1 cellular context compared by ENCODE assay signal in the genomic region with DNA sequence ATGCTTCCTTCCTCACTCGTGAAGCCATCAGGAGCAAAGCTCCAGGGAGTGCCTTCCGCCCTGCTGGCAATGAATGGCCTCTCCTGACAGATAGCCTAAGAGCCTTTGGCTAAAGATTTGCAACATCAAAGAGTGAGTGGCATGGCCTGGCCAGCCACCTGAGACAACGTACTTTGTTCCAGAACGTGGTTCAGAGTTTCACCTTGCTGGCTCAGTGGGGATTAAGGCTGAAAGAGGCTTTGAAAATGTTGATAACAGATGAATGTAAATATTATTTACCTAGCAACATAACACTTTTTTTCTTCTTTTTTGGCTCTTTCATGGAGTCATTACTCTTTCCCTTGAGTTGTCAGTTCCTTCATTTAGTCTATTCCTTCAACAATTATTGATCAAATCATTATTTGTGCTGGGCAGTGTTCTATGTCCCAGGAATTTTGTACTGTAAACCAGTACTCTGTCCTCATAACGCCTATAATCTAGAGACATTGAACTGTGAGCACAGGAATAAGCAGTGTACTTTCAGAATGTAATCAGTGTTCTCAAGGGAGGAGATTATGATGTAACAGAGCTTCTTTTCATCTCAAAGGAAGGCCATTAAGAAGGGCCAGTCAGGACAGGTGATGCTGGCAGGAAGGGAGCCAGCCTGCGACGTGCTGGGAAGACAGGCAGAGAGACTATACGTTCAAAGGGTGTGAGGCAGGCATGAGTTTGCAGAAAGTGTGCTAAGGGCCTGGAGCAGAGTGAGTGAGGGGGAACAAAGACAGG.
TF ChIP-seq lines count a peak whose summit lies in the region.

No MANE protein-coding gene starts in this region.

TF ChIP-seq in GM23338, 12 proteins besides CTCF, POLR2A, EP300 and RAD21:
- TF ChIP-seq, protein P1, sequence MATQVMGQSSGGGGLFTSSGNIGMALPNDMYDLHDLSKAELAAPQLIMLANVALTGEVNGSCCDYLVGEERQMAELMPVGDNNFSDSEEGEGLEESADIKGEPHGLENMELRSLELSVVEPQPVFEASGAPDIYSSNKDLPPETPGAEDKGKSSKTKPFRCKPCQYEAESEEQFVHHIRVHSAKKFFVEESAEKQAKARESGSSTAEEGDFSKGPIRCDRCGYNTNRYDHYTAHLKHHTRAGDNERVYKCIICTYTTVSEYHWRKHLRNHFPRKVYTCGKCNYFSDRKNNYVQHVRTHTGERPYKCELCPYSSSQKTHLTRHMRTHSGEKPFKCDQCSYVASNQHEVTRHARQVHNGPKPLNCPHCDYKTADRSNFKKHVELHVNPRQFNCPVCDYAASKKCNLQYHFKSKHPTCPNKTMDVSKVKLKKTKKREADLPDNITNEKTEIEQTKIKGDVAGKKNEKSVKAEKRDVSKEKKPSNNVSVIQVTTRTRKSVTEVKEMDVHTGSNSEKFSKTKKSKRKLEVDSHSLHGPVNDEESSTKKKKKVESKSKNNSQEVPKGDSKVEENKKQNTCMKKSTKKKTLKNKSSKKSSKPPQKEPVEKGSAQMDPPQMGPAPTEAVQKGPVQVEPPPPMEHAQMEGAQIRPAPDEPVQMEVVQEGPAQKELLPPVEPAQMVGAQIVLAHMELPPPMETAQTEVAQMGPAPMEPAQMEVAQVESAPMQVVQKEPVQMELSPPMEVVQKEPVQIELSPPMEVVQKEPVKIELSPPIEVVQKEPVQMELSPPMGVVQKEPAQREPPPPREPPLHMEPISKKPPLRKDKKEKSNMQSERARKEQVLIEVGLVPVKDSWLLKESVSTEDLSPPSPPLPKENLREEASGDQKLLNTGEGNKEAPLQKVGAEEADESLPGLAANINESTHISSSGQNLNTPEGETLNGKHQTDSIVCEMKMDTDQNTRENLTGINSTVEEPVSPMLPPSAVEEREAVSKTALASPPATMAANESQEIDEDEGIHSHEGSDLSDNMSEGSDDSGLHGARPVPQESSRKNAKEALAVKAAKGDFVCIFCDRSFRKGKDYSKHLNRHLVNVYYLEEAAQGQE (IDR thresholded peaks at IDR 0.05; ENCODE audit: unreplicated experiment): no peak
- TF ChIP-seq EZH2 (IDR thresholded peaks at IDR 0.05; ENCODE audit: low read depth, unreplicated experiment) (no peak), STAT1 (IDR thresholded peaks at IDR 0.05; ENCODE audit: unreplicated experiment) (no peak), CREB1 (CRISPR knock-in tag; IDR thresholded peaks at IDR 0.05; ENCODE audit: low read depth) (no peak), ZNF114 (CRISPR knock-in tag; IDR thresholded peaks at IDR 0.05) (no peak), POLR2AphosphoS5 (IDR thresholded peaks at IDR 0.05; ENCODE audit: low read depth) (no peak), JUNB (IDR thresholded peaks at IDR 0.05; ENCODE audit: unreplicated experiment) (no peak)
- TF ChIP-seq, protein P2, sequence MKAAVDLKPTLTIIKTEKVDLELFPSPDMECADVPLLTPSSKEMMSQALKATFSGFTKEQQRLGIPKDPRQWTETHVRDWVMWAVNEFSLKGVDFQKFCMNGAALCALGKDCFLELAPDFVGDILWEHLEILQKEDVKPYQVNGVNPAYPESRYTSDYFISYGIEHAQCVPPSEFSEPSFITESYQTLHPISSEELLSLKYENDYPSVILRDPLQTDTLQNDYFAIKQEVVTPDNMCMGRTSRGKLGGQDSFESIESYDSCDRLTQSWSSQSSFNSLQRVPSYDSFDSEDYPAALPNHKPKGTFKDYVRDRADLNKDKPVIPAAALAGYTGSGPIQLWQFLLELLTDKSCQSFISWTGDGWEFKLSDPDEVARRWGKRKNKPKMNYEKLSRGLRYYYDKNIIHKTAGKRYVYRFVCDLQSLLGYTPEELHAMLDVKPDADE (IDR thresholded peaks at IDR 0.05): no peak
- TF ChIP-seq, protein P3, sequence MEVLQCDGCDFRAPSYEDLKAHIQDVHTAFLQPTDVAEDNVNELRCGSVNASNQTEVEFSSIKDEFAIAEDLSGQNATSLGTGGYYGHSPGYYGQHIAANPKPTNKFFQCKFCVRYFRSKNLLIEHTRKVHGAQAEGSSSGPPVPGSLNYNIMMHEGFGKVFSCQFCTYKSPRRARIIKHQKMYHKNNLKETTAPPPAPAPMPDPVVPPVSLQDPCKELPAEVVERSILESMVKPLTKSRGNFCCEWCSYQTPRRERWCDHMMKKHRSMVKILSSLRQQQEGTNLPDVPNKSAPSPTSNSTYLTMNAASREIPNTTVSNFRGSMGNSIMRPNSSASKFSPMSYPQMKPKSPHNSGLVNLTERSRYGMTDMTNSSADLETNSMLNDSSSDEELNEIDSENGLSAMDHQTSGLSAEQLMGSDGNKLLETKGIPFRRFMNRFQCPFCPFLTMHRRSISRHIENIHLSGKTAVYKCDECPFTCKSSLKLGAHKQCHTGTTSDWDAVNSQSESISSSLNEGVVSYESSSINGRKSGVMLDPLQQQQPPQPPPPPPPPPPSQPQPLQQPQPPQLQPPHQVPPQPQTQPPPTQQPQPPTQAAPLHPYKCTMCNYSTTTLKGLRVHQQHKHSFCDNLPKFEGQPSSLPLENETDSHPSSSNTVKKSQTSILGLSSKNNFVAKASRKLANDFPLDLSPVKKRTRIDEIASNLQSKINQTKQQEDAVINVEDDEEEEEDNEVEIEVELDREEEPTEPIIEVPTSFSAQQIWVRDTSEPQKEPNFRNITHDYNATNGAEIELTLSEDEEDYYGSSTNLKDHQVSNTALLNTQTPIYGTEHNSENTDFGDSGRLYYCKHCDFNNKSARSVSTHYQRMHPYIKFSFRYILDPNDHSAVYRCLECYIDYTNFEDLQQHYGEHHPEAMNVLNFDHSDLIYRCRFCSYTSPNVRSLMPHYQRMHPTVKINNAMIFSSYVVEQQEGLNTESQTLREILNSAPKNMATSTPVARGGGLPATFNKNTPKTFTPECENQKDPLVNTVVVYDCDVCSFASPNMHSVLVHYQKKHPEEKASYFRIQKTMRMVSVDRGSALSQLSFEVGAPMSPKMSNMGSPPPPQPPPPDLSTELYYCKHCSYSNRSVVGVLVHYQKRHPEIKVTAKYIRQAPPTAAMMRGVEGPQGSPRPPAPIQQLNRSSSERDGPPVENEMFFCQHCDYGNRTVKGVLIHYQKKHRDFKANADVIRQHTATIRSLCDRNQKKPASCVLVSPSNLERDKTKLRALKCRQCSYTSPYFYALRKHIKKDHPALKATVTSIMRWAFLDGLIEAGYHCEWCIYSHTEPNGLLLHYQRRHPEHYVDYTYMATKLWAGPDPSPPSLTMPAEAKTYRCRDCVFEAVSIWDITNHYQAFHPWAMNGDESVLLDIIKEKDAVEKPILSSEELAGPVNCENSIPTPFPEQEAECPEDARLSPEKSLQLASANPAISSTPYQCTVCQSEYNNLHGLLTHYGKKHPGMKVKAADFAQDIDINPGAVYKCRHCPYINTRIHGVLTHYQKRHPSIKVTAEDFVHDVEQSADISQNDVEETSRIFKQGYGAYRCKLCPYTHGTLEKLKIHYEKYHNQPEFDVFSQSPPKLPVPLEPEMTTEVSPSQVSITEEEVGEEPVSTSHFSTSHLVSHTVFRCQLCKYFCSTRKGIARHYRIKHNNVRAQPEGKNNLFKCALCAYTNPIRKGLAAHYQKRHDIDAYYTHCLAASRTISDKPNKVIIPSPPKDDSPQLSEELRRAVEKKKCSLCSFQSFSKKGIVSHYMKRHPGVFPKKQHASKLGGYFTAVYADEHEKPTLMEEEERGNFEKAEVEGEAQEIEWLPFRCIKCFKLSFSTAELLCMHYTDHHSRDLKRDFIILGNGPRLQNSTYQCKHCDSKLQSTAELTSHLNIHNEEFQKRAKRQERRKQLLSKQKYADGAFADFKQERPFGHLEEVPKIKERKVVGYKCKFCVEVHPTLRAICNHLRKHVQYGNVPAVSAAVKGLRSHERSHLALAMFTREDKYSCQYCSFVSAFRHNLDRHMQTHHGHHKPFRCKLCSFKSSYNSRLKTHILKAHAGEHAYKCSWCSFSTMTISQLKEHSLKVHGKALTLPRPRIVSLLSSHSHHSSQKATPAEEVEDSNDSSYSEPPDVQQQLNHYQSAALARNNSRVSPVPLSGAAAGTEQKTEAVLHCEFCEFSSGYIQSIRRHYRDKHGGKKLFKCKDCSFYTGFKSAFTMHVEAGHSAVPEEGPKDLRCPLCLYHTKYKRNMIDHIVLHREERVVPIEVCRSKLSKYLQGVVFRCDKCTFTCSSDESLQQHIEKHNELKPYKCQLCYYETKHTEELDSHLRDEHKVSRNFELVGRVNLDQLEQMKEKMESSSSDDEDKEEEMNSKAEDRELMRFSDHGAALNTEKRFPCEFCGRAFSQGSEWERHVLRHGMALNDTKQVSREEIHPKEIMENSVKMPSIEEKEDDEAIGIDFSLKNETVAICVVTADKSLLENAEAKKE (CRISPR knock-in tag; IDR thresholded peaks at IDR 0.05): no peak
